Comparison of ENCODE assay signal across 10 cellular contexts in the genomic region with DNA sequence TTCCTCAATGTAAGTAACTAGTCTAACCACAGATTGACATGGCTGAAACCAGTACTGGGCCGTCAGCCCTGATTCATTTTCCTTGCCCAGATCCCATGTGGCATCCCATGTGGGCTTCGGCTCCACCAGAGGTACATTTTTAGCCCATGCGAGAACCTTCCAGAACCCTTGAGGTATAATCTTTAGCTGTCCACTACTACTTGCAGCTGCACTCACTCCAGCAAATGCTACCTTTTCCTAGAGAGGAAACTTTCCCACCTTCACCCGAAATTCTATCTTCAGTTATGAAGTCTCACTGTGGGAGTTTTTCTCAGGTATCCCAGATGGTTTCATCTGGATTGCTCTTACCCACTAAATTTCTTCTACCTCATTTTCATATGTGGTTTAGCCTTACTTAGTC.
"Had no signal": no experiment of that assay in that cellular context is flagged by ENCODE, and none has a peak within 500 bp of the region (broad histone marks: within the 10 kb centered on the region; RNA-seq: fewer than 3 reads in every experiment).

No MANE protein-coding gene starts in this region.

- H3K4me3 ChIP-seq: GM23248, GM23338, HAP-1 had no signal

- DNase-seq: GM23248, GOT3, H7, H9, HCEC 1CT, HFFc6 had no signal

- H2AFZ ChIP-seq: GM23248, GM23338 had no signal

- ATAC-seq: GM23338, HCT116 had no signal

- H3K9me3 ChIP-seq: HAP-1 had no signal

- FAIRE-seq: H54 had no signal

- H3K4me2 ChIP-seq: GM23338 had no signal

- H3K36me3 ChIP-seq: HAP-1 had no signal

- H3K9ac ChIP-seq: GM23248 had no signal

- H3K27ac ChIP-seq: GM23248 had no signal
